ENCODE assay signal across 17 cellular contexts in the genomic region with DNA sequence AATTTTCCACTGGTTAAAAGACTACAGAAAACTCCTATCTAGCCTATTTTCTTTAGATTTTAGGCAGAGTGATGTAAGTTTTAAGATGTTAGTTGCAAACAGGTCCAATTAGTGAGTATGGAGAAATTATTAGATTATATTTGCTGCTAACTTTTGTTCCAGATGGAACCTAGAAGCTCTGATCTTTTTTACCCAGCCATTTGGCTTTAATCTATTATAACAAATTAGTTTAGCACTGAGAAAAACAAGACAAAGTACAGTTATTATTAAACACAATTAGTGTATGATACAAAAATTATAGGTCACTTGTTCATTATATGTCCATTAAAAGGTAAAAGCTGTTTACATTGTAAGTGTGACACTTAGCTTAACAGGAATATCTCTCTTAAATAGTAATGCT. TPM values are rescaled to one million over a fixed set of nuclear protein-coding genes. Genes with fewer than 3 reads are reported as not detected.
A peak's percentile ranks its signal among the peaks of the same experiment; 100 is the strongest.
DNase-seq lines count a peak whose midpoint lies in the region; ATAC-seq and TF ChIP-seq lines count a peak whose summit lies in the region.
"Had no signal": no experiment of that assay in that cellular context is flagged by ENCODE, and none has a peak within 500 bp of the region (broad histone marks: within the 10 kb centered on the region; RNA-seq: fewer than 3 reads in every experiment).

No MANE protein-coding gene starts in this region.

- intact Hi-C loops in lower lobe of right lung (cut with DNase I) = no loop called here

- TF ChIP-seq CTCF in GM23338 (conservative IDR thresholded peaks at IDR 0.05; ENCODE audit: low read depth in 2 of 2) (no peak), SK-N-SH (IDR thresholded peaks at IDR 0.05) (no peak), lower lobe of right lung (IDR thresholded peaks at IDR 0.05) (no peak), WERI-Rb-1 (IDR thresholded peaks at IDR 0.05; ENCODE audit: low read depth, low read length) (no peak)

- H3K9me2 ChIP-seq in GM23338 (ENCODE audit: insufficient read depth) (no peaks in the 10 kb centered on the region), SK-N-SH (no peaks in the 10 kb centered on the region)

- H3K27me3 ChIP-seq in GM23338 (ENCODE audit: insufficient read depth) = peaks cover 48% of the 10 kb centered on the region
- peaks cover 14% of the 10 kb centered on the region; the same call in 1 of the 2 replicates for H3K27me3 ChIP-seq in SK-N-SH (ENCODE audit: insufficient read depth)
- H3K27me3 ChIP-seq in lower lobe of right lung (ENCODE audit: low read depth) = peaks cover 32% of the 10 kb centered on the region
- H3K27me3 ChIP-seq in WERI-Rb-1 (ENCODE audit: insufficient read depth, low read depth, severe bottlenecking) = peaks cover 3% of the 10 kb centered on the region

- H3K79me2 ChIP-seq in GM23338 (replicated peaks; ENCODE audit: insufficient read depth) = no peaks in the 10 kb centered on the region
- no peaks in the 10 kb centered on the region for H3K79me2 ChIP-seq in SK-N-SH (ENCODE audit: insufficient read depth)

- H3K9ac ChIP-seq in SK-N-SH = no peak overlapping the region

- no peaks in the 10 kb centered on the region; the same call in 2 of the 3 replicates for H3K36me3 Mint-ChIP-seq in GM23338 (ENCODE audit: low read depth)
- H3K36me3 Mint-ChIP-seq: CD4-positive, alpha-beta memory T cell had no signal

- H3K36me3 ChIP-seq in GM23338 (ENCODE audit: insufficient read depth) (no peaks in the 10 kb centered on the region), SK-N-SH (replicated peaks in 1 of 2; ENCODE audit: control insufficient read depth in 1 of 2, insufficient read depth in 2 of 2, low read length in 1 of 2) (no peaks in the 10 kb centered on the region), lower lobe of right lung (no peaks in the 10 kb centered on the region), WERI-Rb-1 (no peaks in the 10 kb centered on the region)
- H3K36me3 ChIP-seq: HAP-1 had no signal

- TF ChIP-seq EP300 in SK-N-SH (IDR thresholded peaks at IDR 0.05; ENCODE audit: borderline replicate concordance in 1 of 2, low read depth in 1 of 2, low read length in 1 of 2) = peak in 1 of 2 experiments; percentile 58; a peak in 1 of 4 replicates

- CTCF ChIA-PET in SK-N-SH (lab: Yijun Ruan, JAX) = interaction anchor here (1.0 to 1.3 kb wide), 2 partner anchors 13 to 15 kb away, joined by 3 to 5 read pairs; no protein-coding TSS in a partner anchor

- H3K9me3 Mint-ChIP-seq in GM23338 = no peaks in the 10 kb centered on the region
- H3K9me3 Mint-ChIP-seq: CD4-positive, alpha-beta memory T cell; HFFc6 had no signal

- H3K9me3 ChIP-seq in SK-N-SH (no peaks in the 10 kb centered on the region), lower lobe of right lung (no peaks in the 10 kb centered on the region), WERI-Rb-1 (ENCODE audit: severe bottlenecking) (no peaks in the 10 kb centered on the region)
- H3K9me3 ChIP-seq: HAP-1 had no signal

- DNase-seq in GM23338 (ENCODE audit: low spot score) (no peak), SK-N-SH (peak; percentile 36), lower lobe of right lung (no peak), WERI-Rb-1 (no peak)
- DNase-seq: C1 segment of cervical spinal cord; Calu3; CD4-positive, alpha-beta memory T cell; COR-L47; DMS53; DMS79 treated with DMSO at 0.1 percent for 48 hours; GOT3; HFFc6 had no signal

- H3K4me1 ChIP-seq in GM23338 (ENCODE audit: insufficient read depth) (peaks cover 20% of the 10 kb centered on the region), SK-N-SH (ENCODE audit: control insufficient read depth in 1 of 2, insufficient read depth in 2 of 2, low read depth in 1 of 2, low read length in 1 of 2) (peaks cover 0 to 11% of the 10 kb centered on the region in 2 experiments; a peak in 2 of 4 replicates), lower lobe of right lung (peaks cover 13% of the 10 kb centered on the region)

- H2AFZ ChIP-seq in GM23338 (no peak overlapping the region), SK-N-SH (ENCODE audit: low read depth) (no peak overlapping the region)

- no peak overlapping the region for H3K4me3 ChIP-seq in GM23338
- no peak overlapping the region for H3K4me3 ChIP-seq in SK-N-SH (ENCODE audit: low read depth in 2 of 2, low read length in 1 of 2)
- H3K4me3 ChIP-seq in lower lobe of right lung = peak overlapping the region; percentile 7
- H3K4me3 ChIP-seq in WERI-Rb-1 (ENCODE audit: low read depth, low read length) = no peak overlapping the region
- H3K4me3 ChIP-seq: HAP-1 had no signal

- H3K27ac Mint-ChIP-seq in GM23338 = no peak overlapping the region
- H3K27ac Mint-ChIP-seq: CD4-positive, alpha-beta memory T cell had no signal

- TF ChIP-seq RAD21 in SK-N-SH (IDR thresholded peaks at IDR 0.05; ENCODE audit: low read length) = no peak

- H3F3A ChIP-seq in GM23338 (replicated peaks; ENCODE audit: low read depth) (no peaks in the 10 kb centered on the region), SK-N-SH (replicated peaks; ENCODE audit: insufficient read depth) (no peaks in the 10 kb centered on the region)

- POLR2A ChIA-PET in SK-N-SH (lab: Yijun Ruan, JAX) = interaction anchor here (1.2 kb wide), 1 partner anchor 82 kb away, joined by 3 read pairs; a partner anchor contains a TSS

- peaks cover 17% of the 10 kb centered on the region for H3K4me1 Mint-ChIP-seq in GM23338

- H4K20me1 ChIP-seq in GM23338 (replicated peaks; ENCODE audit: insufficient read depth) (no peaks in the 10 kb centered on the region), SK-N-SH (ENCODE audit: insufficient read depth) (no peaks in the 10 kb centered on the region)

- no peak for ATAC-seq in GM23338
- ATAC-seq in lower lobe of right lung = no peak
- no peak for ATAC-seq in GM21528 (IDR thresholded peaks at IDR 0.05; ENCODE audit: low FRiP score, unreplicated experiment)
- no peak for ATAC-seq in GM18498 (IDR thresholded peaks at IDR 0.05; ENCODE audit: unreplicated experiment)

- H3K4me3 Mint-ChIP-seq in GM23338 = no peak overlapping the region
- H3K4me3 Mint-ChIP-seq: CD4-positive, alpha-beta memory T cell had no signal

- H3K27ac ChIP-seq in GM23338 (ENCODE audit: low read depth) = no peak overlapping the region
- peak overlapping the region in 1 of 2 experiments; percentile 75; a peak in 2 of 4 replicates for H3K27ac ChIP-seq in SK-N-SH (ENCODE audit: low read depth in 2 of 2, low read length in 1 of 2)
- H3K27ac ChIP-seq in lower lobe of right lung = no peak overlapping the region
- no peak overlapping the region for H3K27ac ChIP-seq in WERI-Rb-1

- H3K27me3 Mint-ChIP-seq in GM23338 (ENCODE audit: insufficient read depth, low read depth, poor library complexity) = peaks cover 29% of the 10 kb centered on the region

- H3K4me2 ChIP-seq in GM23338 (0 out of 2 replicates have a peak overlapping the region, but pooled peaks have one; percentile 57), SK-N-SH (no peak overlapping the region)

TF ChIP-seq in GM23338, 12 proteins besides CTCF, POLR2A, EP300 and RAD21:
- no peak for TF ChIP-seq EZH2 (IDR thresholded peaks at IDR 0.05; ENCODE audit: low read depth, unreplicated experiment)

TF ChIP-seq in SK-N-SH, 30 proteins besides CTCF, POLR2A, EP300 and RAD21:
- TF ChIP-seq TCF12 (IDR thresholded peaks at IDR 0.05) (no peak), SMC3 (IDR thresholded peaks at IDR 0.05; ENCODE audit: low read depth, low read length) (no peak), CHD2 (IDR thresholded peaks at IDR 0.05; ENCODE audit: low read length, partially characterized antibody) (peak; percentile 38), FOXJ3 (CRISPR knock-in tag; IDR thresholded peaks at IDR 0.05) (no peak), TAF1 (IDR thresholded peaks at IDR 0.05; ENCODE audit: borderline replicate concordance, low read depth, low read length) (no peak), JUND (IDR thresholded peaks at IDR 0.05) (no peak), RCOR1 (IDR thresholded peaks at IDR 0.05; ENCODE audit: low read length) (peak; percentile 51; the same call in 1 of the 2 replicates), RFX5 (IDR thresholded peaks at IDR 0.05; ENCODE audit: low read length) (no peak), RXRA (IDR thresholded peaks at IDR 0.05; ENCODE audit: borderline replicate concordance, low read depth) (no peak), FOXM1 (IDR thresholded peaks at IDR 0.05; ENCODE audit: low read depth) (no peak), MXI1 (IDR thresholded peaks at IDR 0.05; ENCODE audit: low read depth, low read length) (no peak)
- TF ChIP-seq, protein P1, sequence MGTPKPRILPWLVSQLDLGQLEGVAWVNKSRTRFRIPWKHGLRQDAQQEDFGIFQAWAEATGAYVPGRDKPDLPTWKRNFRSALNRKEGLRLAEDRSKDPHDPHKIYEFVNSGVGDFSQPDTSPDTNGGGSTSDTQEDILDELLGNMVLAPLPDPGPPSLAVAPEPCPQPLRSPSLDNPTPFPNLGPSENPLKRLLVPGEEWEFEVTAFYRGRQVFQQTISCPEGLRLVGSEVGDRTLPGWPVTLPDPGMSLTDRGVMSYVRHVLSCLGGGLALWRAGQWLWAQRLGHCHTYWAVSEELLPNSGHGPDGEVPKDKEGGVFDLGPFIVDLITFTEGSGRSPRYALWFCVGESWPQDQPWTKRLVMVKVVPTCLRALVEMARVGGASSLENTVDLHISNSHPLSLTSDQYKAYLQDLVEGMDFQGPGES (IDR thresholded peaks at IDR 0.05; ENCODE audit: low read depth, low read length) = no peak

RNA-seq across cellular contexts. Expression of a gene that starts 2.5 kb away (rescaled TPM):
- total RNA-seq in GM23338 (2014; rRNA removed; shearing (Covaris generic)) = 5.9 and 6.3 TPM in 2 replicates
- polyA plus RNA-seq in GM23338 (2016; fragmentation: Nextera tagmentation; extraction: Ambion mirVana) (6.3 and 9.3 TPM in 2 replicates), SK-N-SH (2012; rRNA removed) (not detected in 2 replicates)
- 0.04 and 0.07 TPM in 2 replicates for polyA plus RNA-seq in SK-N-SH (2012; cell fraction: cytosol; rRNA removed)
- polyA plus RNA-seq in SK-N-SH (2012; cell fraction: nucleus; rRNA removed) = not detected in 2 replicates
- 14.9 TPM for total RNA-seq in lower lobe of right lung
- total RNA-seq: A172; Calu3; CD4-positive, alpha-beta memory T cell; G401 had no signal
- polyA plus RNA-seq: CD4-positive, alpha-beta memory T cell had no signal
